ENCODE assay signal across 9 cellular contexts in the genomic region with DNA sequence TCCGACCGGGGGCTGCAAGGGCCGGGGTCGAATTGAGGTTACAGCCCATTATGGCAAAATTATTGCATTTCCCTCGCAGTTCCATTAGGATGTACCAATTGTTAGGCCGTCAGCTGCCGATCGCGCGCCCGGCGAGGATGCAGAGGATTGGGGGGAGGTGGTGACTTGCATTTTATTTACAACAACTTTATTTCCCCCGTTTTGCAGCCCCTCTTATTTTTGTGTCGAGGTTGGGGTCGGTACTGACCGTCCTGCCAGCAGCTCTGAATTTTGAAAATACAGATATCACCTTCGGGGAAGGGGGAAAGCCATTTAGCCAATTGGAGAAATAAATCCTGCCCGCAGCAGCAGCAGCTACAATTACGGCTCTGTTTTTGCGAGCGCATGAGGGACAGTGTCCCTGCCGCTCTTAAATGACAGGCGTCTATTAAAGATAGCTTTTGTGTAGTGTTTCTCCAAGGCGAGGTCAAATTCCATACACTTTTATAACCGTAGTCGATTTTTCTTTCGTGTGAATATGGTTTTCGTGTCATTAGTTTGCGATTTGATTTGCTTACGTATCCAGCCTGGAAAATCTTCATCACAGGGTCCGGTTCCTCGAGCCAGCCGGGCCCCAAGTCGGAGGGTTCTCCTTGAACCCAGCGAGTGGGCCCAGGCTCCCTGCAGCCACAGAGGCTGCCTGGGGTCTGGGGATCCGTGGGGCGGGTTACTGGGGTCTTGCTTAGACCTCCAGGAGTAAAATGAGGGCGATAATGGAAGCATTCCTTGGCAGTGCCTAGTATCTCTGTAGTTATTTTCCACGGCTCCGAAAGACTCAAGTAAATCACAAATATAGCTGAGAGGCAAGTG. TPM values are rescaled to one million over a fixed set of nuclear protein-coding genes. Genes with fewer than 3 reads are reported as not detected.
DNase-seq lines count a peak whose midpoint lies in the region; ATAC-seq and TF ChIP-seq lines count a peak whose summit lies in the region.
"Had no signal": no experiment of that assay in that cellular context is flagged by ENCODE, and none has a peak within 500 bp of the region (broad histone marks: within the 10 kb centered on the region; RNA-seq: fewer than 3 reads in every experiment).

No MANE protein-coding gene starts in this region.

- TF ChIP-seq CTCF in RWPE2 (IDR thresholded peaks at IDR 0.05; ENCODE audit: poor library complexity, severe bottlenecking) = peak; percentile 80
- peak in 1 of 4 experiments; percentile 9 for TF ChIP-seq CTCF in gastroesophageal sphincter (IDR thresholded peaks at IDR 0.05)

- H3K4me1 ChIP-seq in RWPE2 (ENCODE audit: insufficient read depth, poor library complexity, severe bottlenecking) = peaks cover 9% of the 10 kb centered on the region
- peaks cover 0 to 42% (median 0%) of the 10 kb centered on the region in 3 donors for H3K4me1 ChIP-seq in gastroesophageal sphincter

- WGBS in gastroesophageal sphincter (ENCODE audit: low coverage in 1 of 2), 2 donors = 22 to 38% methylated on average over 10 to 30 of the region's 40 CpGs

- H3K4me3 ChIP-seq in RWPE2 (ENCODE audit: severe bottlenecking) (peak overlapping the region; percentile 8), gastroesophageal sphincter (peak overlapping the region in 1 of 2 donors; percentile 94)

- H3K27ac ChIP-seq in RWPE2 (ENCODE audit: poor library complexity, severe bottlenecking) (peak overlapping the region; percentile 85), gastroesophageal sphincter (peak overlapping the region in 3 of 4 donors; percentile 70 to 99 (median 90))

- ATAC-seq in RWPE2 (ENCODE audit: low read depth) (no peak), gastroesophageal sphincter (no peak), GM18873 (IDR thresholded peaks at IDR 0.05; ENCODE audit: low FRiP score, unreplicated experiment) (no peak)

- no peak for TF ChIP-seq POLR2A in gastroesophageal sphincter (IDR thresholded peaks at IDR 0.05)

- no peaks in the 10 kb centered on the region for H3K9me3 ChIP-seq in RWPE2 (ENCODE audit: severe bottlenecking)
- no peaks in the 10 kb centered on the region for H3K9me3 ChIP-seq in gastroesophageal sphincter

- TF ChIP-seq EP300 in gastroesophageal sphincter (IDR thresholded peaks at IDR 0.05) = no peak

- H3K27me3 ChIP-seq in RWPE2 (ENCODE audit: insufficient read depth, poor library complexity, severe bottlenecking) = no peaks in the 10 kb centered on the region
- peaks cover 28% of the 10 kb centered on the region for H3K27me3 ChIP-seq in gastroesophageal sphincter

- H3K36me3 ChIP-seq in RWPE2 (ENCODE audit: low read depth) = peaks cover 3% of the 10 kb centered on the region; the same call in 1 of the 2 replicates
- H3K36me3 ChIP-seq in gastroesophageal sphincter = no peaks in the 10 kb centered on the region

- DNase-seq in DMS53 treated with DMSO at 0.1 percent for 48 hours (lab: John Stamatoyannopoulos, UW; ENCODE audit: unreplicated experiment) = peak; percentile 39
- DNase-seq in RWPE2 (ENCODE audit: low spot score) = no peak
- DNase-seq in retina = peak; percentile 51
- DNase-seq in NCI-H1417 (lab: John Stamatoyannopoulos, UW) = no peak
- DNase-seq in NCI-H510A (lab: John Stamatoyannopoulos, UW) = no peak
- DNase-seq in activated naive CD4-positive, alpha-beta T cell (lab: John Stamatoyannopoulos, UW) = no peak
- DNase-seq: T-helper 9 cell had no signal

RNA-seq across cellular contexts. Expression of gene HOXA5, which starts 0.7 kb away (rescaled TPM):
- 10 to 100 TPM; 11.0 to 34.6 (median 29.3) TPM for total RNA-seq in gastroesophageal sphincter

RNA-seq across cellular contexts. Expression of gene HOXA6, which starts 3.4 kb away (rescaled TPM):
- 10 to 100 TPM in 1 of 4 donors, under 1 TPM in 1, not detected in 2; 0.46 to 12.7 TPM for total RNA-seq in gastroesophageal sphincter

RNA-seq across cellular contexts. Expression of gene HOXA3, which starts 8.2 kb away (rescaled TPM):
- 10 to 100 TPM in 2 of 4 donors, 1 to 10 TPM in 2; 6.4 to 22.6 (median 10.3) TPM for total RNA-seq in gastroesophageal sphincter

RNA-seq across cellular contexts. Expression of gene HOXA7, which starts 12.3 kb away (rescaled TPM):
- total RNA-seq in gastroesophageal sphincter = 1 to 10 TPM in 3 of 4 donors, under 1 TPM in 1; 0.85 to 5.1 (median 1.4) TPM

RNA-seq across cellular contexts. Expression of gene HOXA4, which starts 13.6 kb away (rescaled TPM):
- total RNA-seq in gastroesophageal sphincter = 10 to 100 TPM in 3 of 4 donors, 1 to 10 TPM in 1; 8.6 to 20.2 (median 15.3) TPM

Comparison
In these comparisons a context has a peak if more than half of its experiments do, and no peak if none do; other contexts are left out.
1. DNase-seq: peak in DMS53 treated with DMSO at 0.1 percent for 48 hours (single experiment) and retina (single experiment); none in RWPE2 (single experiment), NCI-H1417 (0 of 3), NCI-H510A (single experiment) and activated naive CD4-positive, alpha-beta T cell (0 of 4).